In the genomic region with DNA sequence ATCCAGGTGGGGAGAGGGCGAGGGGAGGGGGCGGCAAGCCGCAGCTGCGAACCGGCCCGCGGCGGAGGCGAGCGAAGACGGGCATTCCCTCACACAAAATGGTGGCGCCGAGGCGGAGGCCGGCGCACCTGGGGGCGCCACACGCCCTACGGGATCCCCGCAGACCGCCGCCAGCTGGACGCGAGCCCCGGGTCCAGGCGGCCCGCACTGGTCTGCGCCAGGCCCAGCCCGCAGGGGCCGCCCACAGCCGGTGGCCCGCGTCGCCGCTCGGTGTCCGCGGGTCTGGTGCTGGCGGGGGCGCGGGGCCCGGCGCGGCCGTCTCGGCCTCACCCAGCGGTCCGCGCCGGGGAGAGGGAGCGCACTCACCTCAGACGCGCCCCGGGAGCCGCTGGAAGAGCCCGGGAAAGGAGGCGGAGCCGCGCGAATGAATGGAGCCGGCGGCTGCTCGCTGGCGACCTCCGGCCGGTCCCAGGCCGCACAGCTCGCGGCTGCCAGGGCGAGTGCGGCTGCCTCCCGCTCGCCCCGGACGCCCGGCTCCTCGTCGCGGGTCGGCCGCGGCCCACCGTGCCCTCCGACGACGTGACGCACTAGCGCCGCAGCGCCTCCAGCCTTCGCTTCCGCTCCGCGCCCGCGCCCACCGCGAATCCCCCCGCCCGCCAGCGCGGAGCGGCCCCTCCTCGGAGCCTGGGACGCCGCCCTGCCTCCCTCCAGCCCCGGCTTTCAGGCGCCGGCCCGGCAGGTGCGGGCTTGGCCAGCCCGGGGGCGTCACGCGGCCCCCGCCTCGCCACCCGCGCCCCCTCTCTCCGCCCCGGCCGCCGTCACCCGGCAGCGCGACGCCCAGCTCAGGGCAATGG, we compare ENCODE assay signal across 8 cellular contexts. TPM values are rescaled to one million over a fixed set of nuclear protein-coding genes. Genes with fewer than 3 reads are reported as not detected.
DNase-seq lines count a peak whose midpoint lies in the region; ATAC-seq and TF ChIP-seq lines count a peak whose summit lies in the region.

A gene with protein sequence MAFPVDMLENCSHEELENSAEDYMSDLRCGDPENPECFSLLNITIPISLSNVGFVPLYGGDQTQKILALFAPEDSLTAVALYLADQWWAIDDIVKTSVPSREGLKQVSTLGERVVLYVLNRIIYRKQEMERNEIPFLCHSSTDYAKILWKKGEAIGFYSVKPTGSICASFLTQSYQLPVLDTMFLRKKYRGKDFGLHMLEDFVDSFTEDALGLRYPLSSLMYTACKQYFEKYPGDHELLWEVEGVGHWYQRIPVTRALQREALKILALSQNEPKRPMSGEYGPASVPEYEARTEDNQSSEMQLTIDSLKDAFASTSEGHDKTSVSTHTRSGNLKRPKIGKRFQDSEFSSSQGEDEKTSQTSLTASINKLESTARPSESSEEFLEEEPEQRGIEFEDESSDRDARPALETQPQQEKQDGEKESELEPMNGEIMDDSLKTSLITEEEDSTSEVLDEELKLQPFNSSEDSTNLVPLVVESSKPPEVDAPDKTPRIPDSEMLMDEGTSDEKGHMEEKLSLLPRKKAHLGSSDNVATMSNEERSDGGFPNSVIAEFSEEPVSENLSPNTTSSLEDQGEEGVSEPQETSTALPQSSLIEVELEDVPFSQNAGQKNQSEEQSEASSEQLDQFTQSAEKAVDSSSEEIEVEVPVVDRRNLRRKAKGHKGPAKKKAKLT (minus strand): TSS at position 589 of the 854 bp plus-strand sequence. CDS start 24,711 bp downstream, outside the sequence.

- TF ChIP-seq CTCF in epithelial cell of esophagus (IDR thresholded peaks at IDR 0.05; ENCODE audit: insufficient read depth, low read depth, low read length, missing control alignments), result no peak

- CTCF ChIA-PET in activated CD8-positive, alpha-beta memory T cell treated with anti-CD3 and anti-CD28 coated beads, Interleukin-2, amount 10 ng/mL, durations not matched to agents 7 days and 5 days (lab: Charles Lee), result interaction anchor here (1.2 to 1.3 kb wide), 2 partner anchors 15 to 49 kb away, joined by 3 read pairs; no protein-coding TSS in a partner anchor

- no peaks in the 10 kb centered on the region for H3K4me1 ChIP-seq in muscle layer of colon (ENCODE audit: insufficient read depth, low read length)

- no peaks in the 10 kb centered on the region for H3K9me3 ChIP-seq in muscle layer of colon (ENCODE audit: low read length)

- H3K4me3 ChIP-seq in epithelial cell of esophagus (ENCODE audit: low read length) (peak within 1 kb of the TSS; percentile 57), muscle layer of colon (ENCODE audit: low read depth in 1 of 2, low read length in 2 of 2) (peak within 1 kb of the TSS; percentile 42 to 54)

- ATAC-seq in GM21423 (IDR thresholded peaks at IDR 0.05; ENCODE audit: unreplicated experiment), result peak; percentile 53
- peak; percentile 79 for ATAC-seq in activated CD8-positive, alpha-beta memory T cell treated with anti-CD3 and anti-CD28 coated beads, Interleukin-2, amount 10 ng/mL, durations not matched to agents 7 days and 5 days

- no peak within 1 kb of the TSS for H3K27ac ChIP-seq in muscle layer of colon (ENCODE audit: low read depth, low read length)

- no peaks in the 10 kb centered on the region for H3K36me3 ChIP-seq in muscle layer of colon (ENCODE audit: insufficient read depth, low read length)

- H3K27me3 ChIP-seq in muscle layer of colon (ENCODE audit: control insufficient read depth in 1 of 2, insufficient read depth in 2 of 2, low read length in 2 of 2), result peaks cover 0 to 4% of the 10 kb centered on the region in 2 donors

- H3K4me1 Mint-ChIP-seq in activated CD8-positive, alpha-beta memory T cell treated with anti-CD3 and anti-CD28 coated beads, Interleukin-2, amount 10 ng/mL, durations not matched to agents 7 days and 5 days, result peaks cover 13% of the 10 kb centered on the region

- H3K27me3 Mint-ChIP-seq in activated CD8-positive, alpha-beta memory T cell treated with anti-CD3 and anti-CD28 coated beads, Interleukin-2, amount 10 ng/mL, durations not matched to agents 7 days and 5 days, result peaks cover 45% of the 10 kb centered on the region

- H3K27ac Mint-ChIP-seq in activated CD8-positive, alpha-beta memory T cell treated with anti-CD3 and anti-CD28 coated beads, Interleukin-2, amount 10 ng/mL, durations not matched to agents 7 days and 5 days, result peak within 1 kb of the TSS; percentile 77

- peaks cover 1% of the 10 kb centered on the region for H3K36me3 Mint-ChIP-seq in activated CD8-positive, alpha-beta memory T cell treated with anti-CD3 and anti-CD28 coated beads, Interleukin-2, amount 10 ng/mL, durations not matched to agents 7 days and 5 days

- peak; percentile 40 for DNase-seq in CD1c-positive myeloid dendritic cell (ENCODE audit: extremely low spot score)
- DNase-seq in NCI-H2196 (lab: John Stamatoyannopoulos, UW; ENCODE audit: unreplicated experiment), result peak; percentile 30
- peak; percentile 51 for DNase-seq in activated CD8-positive, alpha-beta memory T cell treated with anti-CD3 and anti-CD28 coated beads, Interleukin-2, amount 10 ng/mL, durations not matched to agents 7 days and 5 days
- peak; percentile 64 for DNase-seq in epithelial cell of esophagus (ENCODE audit: low read depth)
- DNase-seq in stimulated activated naive CD4-positive, alpha-beta T cell treated with Interleukin-2 at 50 U/mL for 16 hours (lab: John Stamatoyannopoulos, UW), result peak; percentile 38
- DNase-seq in NCI-H1694 treated with DMSO at 0.1 percent for 48 hours (lab: John Stamatoyannopoulos, UW), result no peak

- no peak within 1 kb of the TSS for H3K9ac ChIP-seq in muscle layer of colon (ENCODE audit: low read length)

- H3K9me3 Mint-ChIP-seq in activated CD8-positive, alpha-beta memory T cell treated with anti-CD3 and anti-CD28 coated beads, Interleukin-2, amount 10 ng/mL, durations not matched to agents 7 days and 5 days (ENCODE audit: low read depth), result no peaks in the 10 kb centered on the region

- H3K4me3 Mint-ChIP-seq in activated CD8-positive, alpha-beta memory T cell treated with anti-CD3 and anti-CD28 coated beads, Interleukin-2, amount 10 ng/mL, durations not matched to agents 7 days and 5 days, result peak within 1 kb of the TSS; percentile 78

RNA-seq across cellular contexts. Expression of the gene that starts here (rescaled TPM):
- 1 to 10 TPM; 4.5 to 5.8 TPM for total RNA-seq in activated CD8-positive, alpha-beta memory T cell treated with anti-CD3 and anti-CD28 coated beads, Interleukin-2, amount 10 ng/mL, durations not matched to agents 7 days and 5 days
